ENCODE assay signal across 17 cellular contexts in genomic region chr4:102514298-102514964, GRCh38.
"Had no signal": no experiment of that assay in that cellular context is flagged by ENCODE, and none has a peak within 500 bp of the region (broad histone marks: within the 10 kb centered on the region; RNA-seq: fewer than 3 reads in every experiment).

No MANE protein-coding gene starts in this region.

- H3K4me3 ChIP-seq: heart left ventricle, left lung, neural progenitor cell, skin epidermis, transverse colon had no signal

- H3K27ac Mint-ChIP-seq: brain, neural progenitor cell had no signal

- H3K4me3 Mint-ChIP-seq: brain, neural progenitor cell had no signal

- H3K9me3 ChIP-seq: left lung had no signal

- H3K27me3 Mint-ChIP-seq: brain had no signal

- H3K4me1 Mint-ChIP-seq: neural progenitor cell had no signal

- H3K27me3 ChIP-seq: heart left ventricle, left lung, neural progenitor cell, transverse colon had no signal

- ATAC-seq: heart left ventricle, left lung had no signal

- H3K27ac ChIP-seq: heart left ventricle, left lung, neural progenitor cell, parathyroid adenoma, skin epidermis, transverse colon had no signal

- H3K36me3 ChIP-seq: heart left ventricle, left lung, neural progenitor cell, transverse colon had no signal

- DNase-seq: activated CD4-positive, alpha-beta T cell treated with anti-CD3 and anti-CD28 coated beads for 48 hours; activated T-cell treated with anti-CD3 and anti-CD28 coated beads, Interleukin-2, amount 50 U/mL, for 1 hour; amniotic stem cell; cerebellar nuclear complex; foreskin melanocyte; heart left ventricle; left lung; mesenchymal stem cell; Right ventricle myocardium superior; SK-N-SH; stimulated activated CD4-positive, alpha-beta T cell treated with anti-CD3 and anti-CD28 coated beads, Interleukin-4, amount 100 ng/mL, for 4 hours; T-helper 1 cell; transverse colon had no signal

- H3K4me2 ChIP-seq: neural progenitor cell, SK-N-SH had no signal

- H3K9ac ChIP-seq: neural progenitor cell, parathyroid adenoma, SK-N-SH had no signal
